ENCODE assay signal across 2 cellular contexts in genomic region chr1:175725684-175726083, GRCh38.
A peak's percentile ranks its signal among the peaks of the same experiment; 100 is the strongest.
TF ChIP-seq lines count a peak whose summit lies in the region.

No MANE protein-coding gene starts in this region.

TF ChIP-seq in A549, 52 proteins besides CTCF, POLR2A, EP300 and RAD21 (continued from another document):
- TF ChIP-seq BHLHE40 (IDR thresholded peaks at IDR 0.05; ENCODE audit: low read depth, low read length) (no peak), EHMT2 (IDR thresholded peaks at IDR 0.05; ENCODE audit: low read depth) (0 out of 2 replicates have a peak, but pooled peaks have one; percentile 64)

TF ChIP-seq in HEK293, 187 proteins besides CTCF, POLR2A, EP300 and RAD21 (continued from another document):
- TF ChIP-seq ZNF488 (tag by site-specific recombination; IDR thresholded peaks at IDR 0.05) (no peak), REST (tag by site-specific recombination; IDR thresholded peaks at IDR 0.05) (peak; percentile 95), ELK4 (IDR thresholded peaks at IDR 0.05; ENCODE audit: borderline replicate concordance, low read depth, low read length) (no peak), ZNF37A (tag by site-specific recombination; IDR thresholded peaks at IDR 0.05) (no peak), OVOL3 (tag by site-specific recombination; IDR thresholded peaks at IDR 0.05) (no peak), PBX3 (CRISPR knock-in tag; IDR thresholded peaks at IDR 0.05) (no peak), ZBTB26 (tag by site-specific recombination; optimal IDR thresholded peaks at IDR 0.05) (no peak), ZNF670 (tag by site-specific recombination; IDR thresholded peaks at IDR 0.05; ENCODE audit: low read depth) (no peak), ZNF510 (tag by site-specific recombination; IDR thresholded peaks at IDR 0.05; ENCODE audit: insufficient replicate concordance) (peak; percentile 91), ZBTB49 (tag by site-specific recombination; IDR thresholded peaks at IDR 0.05; ENCODE audit: low read depth) (no peak)
TF ChIP-seq in HEK293: peak in this region for 2.
